Comparison of ENCODE assay signal across 5 cellular contexts in genomic region chr2:212441821-212442220, GRCh38.
"Had no signal": no experiment of that assay in that cellular context is flagged by ENCODE, and none has a peak within 500 bp of the region (broad histone marks: within the 10 kb centered on the region; RNA-seq: fewer than 3 reads in every experiment).

No MANE protein-coding gene starts in this region.

- H3K36me3 Mint-ChIP-seq: IgD-negative memory B cell had no signal

- H3K27ac Mint-ChIP-seq: IgD-negative memory B cell had no signal

- H3K4me1 Mint-ChIP-seq: IgD-negative memory B cell had no signal

- H3K27ac ChIP-seq: HL-60 had no signal

- DNase-seq: IMR-90, KBM-7 had no signal

- H3K4me3 ChIP-seq: K562 had no signal

- H3K27me3 Mint-ChIP-seq: IgD-negative memory B cell had no signal

- H3K4me3 Mint-ChIP-seq: IgD-negative memory B cell had no signal
